In the genomic region with DNA sequence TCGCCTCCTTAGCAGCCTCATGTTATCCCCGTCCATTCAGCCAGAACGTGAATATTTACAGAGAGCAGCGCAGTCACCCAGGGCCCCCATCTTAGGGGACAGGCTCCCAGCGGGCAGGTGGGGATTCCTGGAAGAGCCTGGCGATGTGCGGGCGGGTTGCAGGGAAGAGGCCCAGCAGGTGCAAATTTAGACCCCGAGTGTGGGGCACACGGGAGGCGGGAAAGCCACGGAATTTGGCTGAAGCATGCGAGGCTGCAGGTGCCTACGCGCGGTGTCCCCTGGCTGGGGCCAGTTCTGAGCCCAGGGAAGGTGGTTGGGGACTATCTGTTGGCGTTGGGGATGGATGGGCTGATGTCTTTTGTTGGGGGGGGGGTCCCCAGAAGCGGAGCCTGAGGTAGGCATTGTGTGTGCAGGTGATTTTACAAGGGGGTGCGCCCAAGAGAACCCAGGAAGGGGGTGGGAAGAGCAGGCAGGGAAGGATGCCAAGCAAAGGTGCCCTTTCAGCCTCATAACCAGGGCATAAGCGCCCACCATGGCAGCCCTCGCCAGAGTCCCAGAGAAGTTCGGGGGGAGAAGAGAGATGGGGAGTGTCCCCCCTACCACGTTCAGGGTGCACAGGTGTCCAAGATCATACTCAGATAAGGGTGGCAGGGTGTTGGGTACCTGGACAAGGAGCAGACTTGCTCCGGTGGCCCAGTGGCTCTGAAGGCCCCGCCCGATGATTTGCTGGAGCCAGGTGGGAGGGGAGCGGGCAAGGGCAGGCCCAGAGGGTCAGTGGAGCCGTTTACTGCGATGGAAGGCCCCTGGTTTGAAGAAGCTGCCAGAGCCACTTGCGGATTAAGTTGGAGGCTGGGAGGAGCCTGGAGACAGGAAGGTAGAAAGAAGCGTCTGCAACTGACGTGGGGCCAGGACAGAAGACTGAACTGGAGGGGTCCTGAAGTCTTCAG, we compare ENCODE assay signal across 1 cellular context.
TF ChIP-seq lines count a peak whose summit lies in the region.

No MANE protein-coding gene starts in this region.

TF ChIP-seq in liver, 16 proteins besides CTCF, POLR2A, EP300 and RAD21 (continued from another document):
- TF ChIP-seq, protein P1, sequence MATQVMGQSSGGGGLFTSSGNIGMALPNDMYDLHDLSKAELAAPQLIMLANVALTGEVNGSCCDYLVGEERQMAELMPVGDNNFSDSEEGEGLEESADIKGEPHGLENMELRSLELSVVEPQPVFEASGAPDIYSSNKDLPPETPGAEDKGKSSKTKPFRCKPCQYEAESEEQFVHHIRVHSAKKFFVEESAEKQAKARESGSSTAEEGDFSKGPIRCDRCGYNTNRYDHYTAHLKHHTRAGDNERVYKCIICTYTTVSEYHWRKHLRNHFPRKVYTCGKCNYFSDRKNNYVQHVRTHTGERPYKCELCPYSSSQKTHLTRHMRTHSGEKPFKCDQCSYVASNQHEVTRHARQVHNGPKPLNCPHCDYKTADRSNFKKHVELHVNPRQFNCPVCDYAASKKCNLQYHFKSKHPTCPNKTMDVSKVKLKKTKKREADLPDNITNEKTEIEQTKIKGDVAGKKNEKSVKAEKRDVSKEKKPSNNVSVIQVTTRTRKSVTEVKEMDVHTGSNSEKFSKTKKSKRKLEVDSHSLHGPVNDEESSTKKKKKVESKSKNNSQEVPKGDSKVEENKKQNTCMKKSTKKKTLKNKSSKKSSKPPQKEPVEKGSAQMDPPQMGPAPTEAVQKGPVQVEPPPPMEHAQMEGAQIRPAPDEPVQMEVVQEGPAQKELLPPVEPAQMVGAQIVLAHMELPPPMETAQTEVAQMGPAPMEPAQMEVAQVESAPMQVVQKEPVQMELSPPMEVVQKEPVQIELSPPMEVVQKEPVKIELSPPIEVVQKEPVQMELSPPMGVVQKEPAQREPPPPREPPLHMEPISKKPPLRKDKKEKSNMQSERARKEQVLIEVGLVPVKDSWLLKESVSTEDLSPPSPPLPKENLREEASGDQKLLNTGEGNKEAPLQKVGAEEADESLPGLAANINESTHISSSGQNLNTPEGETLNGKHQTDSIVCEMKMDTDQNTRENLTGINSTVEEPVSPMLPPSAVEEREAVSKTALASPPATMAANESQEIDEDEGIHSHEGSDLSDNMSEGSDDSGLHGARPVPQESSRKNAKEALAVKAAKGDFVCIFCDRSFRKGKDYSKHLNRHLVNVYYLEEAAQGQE (IDR thresholded peaks at IDR 0.05), result no peak
- TF ChIP-seq EGR1 (IDR thresholded peaks at IDR 0.05; ENCODE audit: low read depth in 2 of 2), result no peak
- no peak for TF ChIP-seq HNF4G (IDR thresholded peaks at IDR 0.05)
